Comparison of ENCODE assay signal across 2 cellular contexts in the genomic region with DNA sequence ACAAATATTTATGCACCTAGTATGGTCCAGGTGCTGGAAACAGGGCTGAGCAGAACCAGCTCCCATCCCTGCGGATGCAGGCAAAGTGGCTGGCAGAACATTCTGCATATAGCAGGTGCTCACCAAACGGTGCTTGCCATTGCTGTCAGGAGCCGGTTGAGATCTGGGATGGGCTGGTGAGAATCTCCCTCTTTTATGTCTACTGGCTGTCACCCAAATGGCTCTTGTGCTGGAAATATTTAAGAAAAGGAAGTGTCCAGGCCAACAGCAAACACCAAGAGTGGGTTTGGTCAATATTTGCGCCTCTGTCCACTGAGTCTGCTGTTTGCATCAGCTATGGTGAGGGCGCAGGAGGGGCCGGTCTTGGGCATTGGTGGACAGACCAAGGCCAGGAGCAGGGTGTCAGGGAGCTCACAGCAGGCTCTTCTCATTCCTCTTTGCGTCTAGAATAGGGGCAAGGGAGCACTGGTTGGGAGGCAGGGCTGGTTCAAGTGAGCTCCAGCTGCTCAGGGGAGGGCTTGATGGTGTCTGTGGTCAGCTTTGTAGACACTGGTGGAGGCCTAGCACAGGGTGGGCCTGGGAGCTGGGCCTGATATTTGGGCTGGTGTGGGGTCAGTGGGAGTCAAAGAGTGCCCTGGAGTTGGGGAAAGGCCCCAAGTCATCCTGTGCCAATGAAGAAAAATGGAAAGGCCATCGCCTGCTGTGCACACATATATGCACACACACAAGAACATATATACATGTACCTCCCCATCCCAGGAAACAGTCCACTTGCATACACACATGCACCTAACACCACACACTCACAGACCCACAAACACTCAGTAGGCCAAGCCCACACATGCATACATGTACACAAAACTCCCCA.
TF ChIP-seq lines count a peak whose summit lies in the region.

No MANE protein-coding gene starts in this region.

TF ChIP-seq in IMR-90, 13 proteins besides CTCF, POLR2A, EP300 and RAD21:
- no peak for TF ChIP-seq RCOR1 (IDR thresholded peaks at IDR 0.05; ENCODE audit: insufficient replicate concordance, low read length)
- no peak for TF ChIP-seq NFE2L2 (IDR thresholded peaks at IDR 0.05; ENCODE audit: low read depth, low read length)
- no peak for TF ChIP-seq CEBPB (IDR thresholded peaks at IDR 0.05; ENCODE audit: low read depth, low read length)
- TF ChIP-seq MXI1 (IDR thresholded peaks at IDR 0.05; ENCODE audit: borderline replicate concordance, low read depth, low read length), result no peak
- TF ChIP-seq MAFK (IDR thresholded peaks at IDR 0.05; ENCODE audit: low read depth, low read length), result no peak
- no peak for TF ChIP-seq RFX5 (IDR thresholded peaks at IDR 0.05; ENCODE audit: low read depth, low read length)
- no peak for TF ChIP-seq SMC3 (IDR thresholded peaks at IDR 0.05; ENCODE audit: low read depth, low read length)

TF ChIP-seq in WTC11, 78 proteins besides CTCF, POLR2A, EP300 and RAD21:
- TF ChIP-seq GABPB1 (CRISPR knock-in tag; IDR thresholded peaks at IDR 0.05) (peak; percentile 100), ZBTB21 (CRISPR knock-in tag; IDR thresholded peaks at IDR 0.05; ENCODE audit: borderline replicate concordance) (no peak)
